17 cellular contexts compared by ENCODE assay signal in genomic region chr12:52139147-52139546, GRCh38. TPM values are rescaled to one million over a fixed set of nuclear protein-coding genes. Genes with fewer than 3 reads are reported as not detected.
DNase-seq lines count a peak whose midpoint lies in the region; TF ChIP-seq lines count a peak whose summit lies in the region.
"Had no signal": no experiment of that assay in that cellular context is flagged by ENCODE, and none has a peak within 500 bp of the region (broad histone marks: within the 10 kb centered on the region; RNA-seq: fewer than 3 reads in every experiment).

No MANE protein-coding gene starts in this region.

- H3K36me3 Mint-ChIP-seq in neural progenitor cell = no peaks in the 10 kb centered on the region
- H3K36me3 Mint-ChIP-seq: CD4-positive, alpha-beta memory T cell had no signal

- no peak overlapping the region for H3K4me3 Mint-ChIP-seq in neural progenitor cell
- H3K4me3 Mint-ChIP-seq: CD4-positive, alpha-beta memory T cell had no signal

- no peaks in the 10 kb centered on the region for H3F3A ChIP-seq in neural progenitor cell (ENCODE audit: low read depth)

- no peaks in the 10 kb centered on the region for H3K36me3 ChIP-seq in BLaER1
- H3K36me3 ChIP-seq in KMS-11 (ENCODE audit: insufficient read depth) = no peaks in the 10 kb centered on the region
- H3K36me3 ChIP-seq in neural progenitor cell = no peaks in the 10 kb centered on the region
- H3K36me3 ChIP-seq in breast epithelium = no peaks in the 10 kb centered on the region
- H3K36me3 ChIP-seq in H7 (replicated peaks; ENCODE audit: control insufficient read depth, insufficient read depth, low read length) = no peaks in the 10 kb centered on the region
- H3K36me3 ChIP-seq: Peyer's patch had no signal

- H2AFZ ChIP-seq in KMS-11 (ENCODE audit: low read depth) = peak overlapping the region; percentile 59; the same call in 1 of the 2 replicates
- peak overlapping the region; percentile 76 for H2AFZ ChIP-seq in neural progenitor cell (replicated peaks)

- no peaks in the 10 kb centered on the region for H3K27me3 ChIP-seq in BLaER1
- peaks cover 22% of the 10 kb centered on the region for H3K27me3 ChIP-seq in KMS-11 (ENCODE audit: insufficient read depth, low read depth)
- H3K27me3 ChIP-seq in neural progenitor cell = no peaks in the 10 kb centered on the region
- H3K27me3 ChIP-seq in breast epithelium = no peaks in the 10 kb centered on the region
- H3K27me3 ChIP-seq in H7 (ENCODE audit: control insufficient read depth, insufficient read depth, low read length) = no peaks in the 10 kb centered on the region
- H3K27me3 ChIP-seq: Peyer's patch had no signal

- no peaks in the 10 kb centered on the region for H3K9me3 ChIP-seq in BLaER1
- H3K9me3 ChIP-seq in neural progenitor cell (ENCODE audit: low read depth) = no peaks in the 10 kb centered on the region
- H3K9me3 ChIP-seq in breast epithelium = no peaks in the 10 kb centered on the region
- H3K9me3 ChIP-seq: Caco-2, Peyer's patch had no signal

- no peak overlapping the region for H3K4me3 ChIP-seq in BLaER1
- H3K4me3 ChIP-seq in KMS-11 (IDR thresholded peaks at IDR 0.05; ENCODE audit: insufficient read depth, low read depth, low read length) = no peak overlapping the region
- no peak overlapping the region for H3K4me3 ChIP-seq in neural progenitor cell
- no peak overlapping the region for H3K4me3 ChIP-seq in breast epithelium
- H3K4me3 ChIP-seq in H7 (ENCODE audit: insufficient read depth, low read depth, low read length) = no peak overlapping the region
- H3K4me3 ChIP-seq: Peyer's patch had no signal

- no peak overlapping the region for H3K27ac ChIP-seq in BLaER1
- H3K27ac ChIP-seq in KMS-11 = no peak overlapping the region
- peak overlapping the region; percentile 35; the same call in 1 of the 2 replicates for H3K27ac ChIP-seq in VCaP
- no peak overlapping the region for H3K27ac ChIP-seq in neural progenitor cell
- no peak overlapping the region for H3K27ac ChIP-seq in breast epithelium
- H3K27ac ChIP-seq: Peyer's patch had no signal

- H3K4me2 ChIP-seq in BLaER1 (peak overlapping the region; percentile 40), KMS-11 (no peak overlapping the region), neural progenitor cell (no peak overlapping the region)

- peak overlapping the region; percentile 5 for H3K27ac Mint-ChIP-seq in neural progenitor cell

- H4K20me1 ChIP-seq in BLaER1 = no peaks in the 10 kb centered on the region
- no peaks in the 10 kb centered on the region for H4K20me1 ChIP-seq in KMS-11 (ENCODE audit: insufficient read depth)
- no peaks in the 10 kb centered on the region for H4K20me1 ChIP-seq in neural progenitor cell (ENCODE audit: low read depth)

- intact Hi-C loops in breast epithelium (cut with DNase I; ENCODE audit: low total_unique reads) = loop anchor here (2.0 to 5.0 kb wide), 2 partner anchors 16 to 448 kb away; no protein-coding TSS in a partner anchor

- no peak for TF ChIP-seq POLR2A in breast epithelium (IDR thresholded peaks at IDR 0.05)

- H3K4me1 Mint-ChIP-seq in neural progenitor cell = peaks cover 40% of the 10 kb centered on the region

- no peak overlapping the region for H3K9ac ChIP-seq in BLaER1
- H3K9ac ChIP-seq in KMS-11 = no peak overlapping the region
- H3K9ac ChIP-seq in neural progenitor cell = no peak overlapping the region

- H3K9me3 Mint-ChIP-seq in neural progenitor cell = no peaks in the 10 kb centered on the region

- no peak for DNase-seq in neural progenitor cell (ENCODE audit: low spot score)
- DNase-seq in breast epithelium (ENCODE audit: low spot score in 2 of 2) = no peak
- no peak for DNase-seq in activated CD4-positive, alpha-beta T cell treated with anti-CD3 and anti-CD28 coated beads for 1 hour
- DNase-seq in H7 = no peak
- DNase-seq: C1 segment of cervical spinal cord, NCI-H446 treated with DMSO at 0.1 percent for 48 hours had no signal

- H3K27me3 Mint-ChIP-seq in neural progenitor cell (ENCODE audit: insufficient read depth, low read depth) = peaks cover 6% of the 10 kb centered on the region

- no peaks in the 10 kb centered on the region for H3K79me2 ChIP-seq in KMS-11 (ENCODE audit: insufficient read depth, low read depth)
- no peaks in the 10 kb centered on the region for H3K79me2 ChIP-seq in neural progenitor cell (ENCODE audit: low read depth)

- H3K4me1 ChIP-seq in BLaER1 = peaks cover 29% of the 10 kb centered on the region
- peaks cover 4% of the 10 kb centered on the region for H3K4me1 ChIP-seq in KMS-11 (ENCODE audit: low read depth, poor library complexity, severe bottlenecking)
- H3K4me1 ChIP-seq in neural progenitor cell = no peaks in the 10 kb centered on the region
- H3K4me1 ChIP-seq in breast epithelium = peaks cover 0 to 3% of the 10 kb centered on the region in 2 donors
- H3K4me1 ChIP-seq: Peyer's patch had no signal

- TF ChIP-seq CTCF in KMS-11 (conservative IDR thresholded peaks at IDR 0.05; ENCODE audit: low read depth, low read length) (no peak), VCaP (conservative IDR thresholded peaks at IDR 0.05) (no peak), neural progenitor cell (IDR thresholded peaks at IDR 0.05) (no peak), breast epithelium (IDR thresholded peaks at IDR 0.05) (no peak)

RNA-seq across cellular contexts. Expression of gene KRT80, which starts 52.7 kb away (rescaled TPM):
- 0.12 TPM in 1 of 2 replicates, not detected in the other for total RNA-seq in neural progenitor cell (ENCODE audit: low replicate concordance)
- total RNA-seq in breast epithelium = 1 to 10 TPM in 2 of 3 donors, not detected in 1; 2.9 to 9.8 TPM
- total RNA-seq in H7 (2014; rRNA removed; shearing (Covaris generic)) = not detected in 2 replicates
- total RNA-seq: CD4-positive, alpha-beta memory T cell had no signal

RNA-seq across cellular contexts. Expression of gene SMIM41, which starts 59.6 kb away (rescaled TPM):
- total RNA-seq in neural progenitor cell (ENCODE audit: low replicate concordance) = not detected in 2 replicates
- total RNA-seq in breast epithelium = 1 to 10 TPM in 1 of 3 donors, not detected in 2; 1.3 TPM
- total RNA-seq in H7 (2014; rRNA removed; shearing (Covaris generic)) = not detected in 2 replicates
- total RNA-seq: A172; Caco-2; CD4-positive, alpha-beta memory T cell; H4; HT-29; LHCN-M2; MCF 10A had no signal
